ENCODE assay signal across 22 cellular contexts in the genomic region with DNA sequence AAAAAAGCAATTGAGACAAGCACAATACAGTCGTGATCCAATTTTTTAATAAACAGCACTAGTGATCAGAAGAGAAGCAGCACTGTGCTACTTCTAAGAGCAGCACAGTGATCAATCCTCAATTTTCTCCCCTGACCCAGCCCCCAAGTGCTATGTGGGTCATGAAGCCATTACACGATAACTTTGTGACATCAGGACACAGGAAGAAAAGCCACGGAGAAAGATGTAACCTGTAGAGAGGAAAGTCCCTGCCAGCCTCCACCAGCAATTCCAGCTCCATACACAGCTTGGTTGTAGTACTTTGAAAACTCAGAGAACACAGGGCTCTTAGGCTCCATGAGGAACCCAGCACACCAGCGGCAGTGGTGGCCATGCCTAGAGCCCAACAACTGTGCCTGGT. TPM values are rescaled to one million over a fixed set of nuclear protein-coding genes. Genes with fewer than 3 reads are reported as not detected.
DNase-seq lines count a peak whose midpoint lies in the region; ATAC-seq and FAIRE-seq lines count a peak whose summit lies in the region.
"Had no signal": no experiment of that assay in that cellular context is flagged by ENCODE, and none has a peak within 500 bp of the region (broad histone marks: within the 10 kb centered on the region; RNA-seq: fewer than 3 reads in every experiment).

No MANE protein-coding gene starts in this region.

- no peaks in the 10 kb centered on the region for H3K36me3 Mint-ChIP-seq in activated T-cell treated with anti-CD3 and anti-CD28 coated beads, Interleukin-2, amount 50 U/mL, for 72 hours (ENCODE audit: insufficient read depth in 2 of 2)
- H3K36me3 Mint-ChIP-seq in activated naive CD8-positive, alpha-beta T cell = peaks cover 4% of the 10 kb centered on the region
- no peaks in the 10 kb centered on the region for H3K36me3 Mint-ChIP-seq in immature natural killer cell

- no peak for FAIRE-seq in RCC 7860 (lab: Jason Lieb, UNC)
- FAIRE-seq: A204.1, G401.6, GM19239, HepG2 had no signal

- no peak for DNase-seq in activated T-cell treated with anti-CD3 and anti-CD28 coated beads, Interleukin-2, amount 50 U/mL, for 72 hours
- DNase-seq in activated T-cell treated with anti-CD3 and anti-CD28 coated beads, Interleukin-2, amount 50 U/mL, for 48 hours = no peak
- no peak for DNase-seq in immature natural killer cell
- no peak for DNase-seq in NCI-H1436 treated with DMSO at 0.1 percent for 48 hours (lab: John Stamatoyannopoulos, UW)
- no peak for DNase-seq in H4 (ENCODE audit: low spot score)
- DNase-seq in RCC 7860 (ENCODE audit: low spot score) = no peak
- DNase-seq: C1 segment of cervical spinal cord, Calu3, DMS79, Karpas-422, MM.1S, NCI-H1105 treated with DMSO at 0.1 percent for 48 hours, NCI-H1930, NCI-H2171, Peyer's patch, SHP77 had no signal

- H3K27ac Mint-ChIP-seq in activated T-cell treated with anti-CD3 and anti-CD28 coated beads, Interleukin-2, amount 50 U/mL, for 72 hours = peak overlapping the region; percentile 69
- H3K27ac Mint-ChIP-seq in activated naive CD8-positive, alpha-beta T cell = peak overlapping the region; percentile 42
- H3K27ac Mint-ChIP-seq in immature natural killer cell = peak overlapping the region; percentile 21 to 74 (median 63)

- H3K4me1 Mint-ChIP-seq in activated T-cell treated with anti-CD3 and anti-CD28 coated beads, Interleukin-2, amount 50 U/mL, for 72 hours (ENCODE audit: low read depth) = peaks cover 48% of the 10 kb centered on the region
- H3K4me1 Mint-ChIP-seq in activated naive CD8-positive, alpha-beta T cell (ENCODE audit: low read depth) = peaks cover 39% of the 10 kb centered on the region
- peaks cover 23 to 35% of the 10 kb centered on the region in 2 donors for H3K4me1 Mint-ChIP-seq in immature natural killer cell

- no peaks in the 10 kb centered on the region for H3K27me3 Mint-ChIP-seq in activated T-cell treated with anti-CD3 and anti-CD28 coated beads, Interleukin-2, amount 50 U/mL, for 72 hours (ENCODE audit: low read depth)
- no peaks in the 10 kb centered on the region for H3K27me3 Mint-ChIP-seq in activated naive CD8-positive, alpha-beta T cell
- peaks cover 0 to under 1% (median 0%) of the 10 kb centered on the region in 3 donors for H3K27me3 Mint-ChIP-seq in immature natural killer cell (ENCODE audit: low read depth in 3 of 3)

- peak in 1 of 2 donors; percentile 36 for ATAC-seq in activated T-cell treated with anti-CD3 and anti-CD28 coated beads, Interleukin-2, amount 50 U/mL, for 72 hours (replicated peaks in 1 of 2)
- no peak for ATAC-seq in HG02623 (IDR thresholded peaks at IDR 0.05; ENCODE audit: unreplicated experiment)
- ATAC-seq: HepG2 had no signal

- peak overlapping the region in 1 of 2 donors; percentile 52 for H3K4me3 Mint-ChIP-seq in activated T-cell treated with anti-CD3 and anti-CD28 coated beads, Interleukin-2, amount 50 U/mL, for 72 hours
- no peak overlapping the region for H3K4me3 Mint-ChIP-seq in activated naive CD8-positive, alpha-beta T cell
- peak overlapping the region in 1 of 5 donors; percentile 6 for H3K4me3 Mint-ChIP-seq in immature natural killer cell

- H3K9me3 Mint-ChIP-seq in activated T-cell treated with anti-CD3 and anti-CD28 coated beads, Interleukin-2, amount 50 U/mL, for 72 hours = no peaks in the 10 kb centered on the region
- H3K9me3 Mint-ChIP-seq in activated naive CD8-positive, alpha-beta T cell (ENCODE audit: low read depth) = no peaks in the 10 kb centered on the region
- H3K9me3 Mint-ChIP-seq in immature natural killer cell = no peaks in the 10 kb centered on the region

RNA-seq across cellular contexts. Expression of gene MYB, which starts 45.3 kb away (rescaled TPM):
- 10 to 100 TPM; 89.6 to 91.4 TPM for total RNA-seq in activated T-cell treated with anti-CD3 and anti-CD28 coated beads, Interleukin-2, amount 50 U/mL, for 72 hours
- under 1 TPM in 1 of 3 donors, not detected in 2; 0.24 TPM for polyA plus RNA-seq in immature natural killer cell
- total RNA-seq in H4 (2014; rRNA removed; shearing (Covaris generic)) = 0.39 and 1.1 TPM in 2 replicates

Comparison
In these comparisons a context has a peak if more than half of its experiments do, and no peak if none do; other contexts are left out.
1. RNA of gene MYB, which starts 45.3 kb away (total RNA-seq): 89.6 to 91.4 TPM in activated T-cell treated with anti-CD3 and anti-CD28 coated beads, Interleukin-2, amount 50 U/mL, for 72 hours; 0.39 to 1.1 TPM in H4; every median in the first group is over 10 times any median in the second.
2. Peak in every context shown above with its lines, with median percentiles within 50 percentile points of each other: H3K27ac Mint-ChIP-seq.